Comparison of ENCODE assay signal across 25 cellular contexts in the genomic region with DNA sequence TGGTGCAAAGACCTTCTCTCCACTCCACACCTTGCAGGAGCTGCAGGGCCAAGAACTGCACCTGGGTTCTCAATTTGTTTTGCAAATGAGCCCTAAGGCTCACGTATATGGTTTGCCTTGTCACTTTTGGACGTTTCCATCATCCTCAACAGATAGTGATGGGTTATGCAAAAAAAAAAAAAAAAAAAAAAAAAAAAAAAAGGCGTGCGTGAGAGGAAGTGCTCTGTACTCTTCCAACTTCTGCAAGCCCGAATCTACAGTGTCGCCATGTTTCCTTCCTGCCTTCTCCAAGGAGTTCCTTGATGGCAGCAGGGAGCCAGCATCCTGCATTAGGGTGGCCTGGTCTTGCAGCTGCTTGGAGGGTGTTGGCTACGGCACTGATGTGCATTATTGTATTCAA. TPM values are rescaled to one million over a fixed set of nuclear protein-coding genes. Genes with fewer than 3 reads are reported as not detected.
DNase-seq lines count a peak whose midpoint lies in the region; FAIRE-seq and TF ChIP-seq lines count a peak whose summit lies in the region.
"Had no signal": no experiment of that assay in that cellular context is flagged by ENCODE, and none has a peak within 500 bp of the region (broad histone marks: within the 10 kb centered on the region; RNA-seq: fewer than 3 reads in every experiment).

No MANE protein-coding gene starts in this region.

- intact Hi-C loops in activated CD4-positive, alpha-beta T cell treated with anti-CD3 and anti-CD28 coated beads, Interleukin-2, amount 10 ng/mL, durations not matched to agents 24 days and 14 days (cut with micrococcal nuclease) = loop anchor here (10.0 kb wide), 1 partner anchor 213 kb away; no protein-coding TSS in a partner anchor

- H3K27ac ChIP-seq in neutrophil = no peak overlapping the region
- H3K27ac ChIP-seq: 22Rv1, HL-60, Peyer's patch, SK-N-MC had no signal

- H3K4me1 ChIP-seq in neutrophil (ENCODE audit: control insufficient read depth in 1 of 2, insufficient read depth in 1 of 2, low read depth in 1 of 2, low read length in 1 of 2) = peaks cover 87 to 90% of the 10 kb centered on the region in 2 experiments

- no peaks in the 10 kb centered on the region for H3K9me3 ChIP-seq in neutrophil
- H3K9me3 ChIP-seq: Peyer's patch had no signal

- H3K27me3 Mint-ChIP-seq in T-helper 2 cell treated with Interferon-gamma antibody and Interleukin-4, amounts not matched to agents 5 μg/mL and 100 μg/mL, for 36 hours (ENCODE audit: low read depth) = peaks cover 53% of the 10 kb centered on the region
- H3K27me3 Mint-ChIP-seq in activated CD4-positive, alpha-beta T cell treated with anti-CD3 and anti-CD28 coated beads, Interleukin-2, amount 10 ng/mL, durations not matched to agents 24 days and 14 days = peaks cover 57% of the 10 kb centered on the region

- peaks cover 5% of the 10 kb centered on the region for H3K4me1 Mint-ChIP-seq in T-helper 2 cell treated with Interferon-gamma antibody and Interleukin-4, amounts not matched to agents 5 μg/mL and 100 μg/mL, for 36 hours (ENCODE audit: low read depth)
- H3K4me1 Mint-ChIP-seq in activated CD4-positive, alpha-beta T cell treated with anti-CD3 and anti-CD28 coated beads, Interleukin-2, amount 10 ng/mL, durations not matched to agents 24 days and 14 days = peaks cover 10% of the 10 kb centered on the region

- peak overlapping the region; percentile 12 for H3K4me3 Mint-ChIP-seq in T-helper 2 cell treated with Interferon-gamma antibody and Interleukin-4, amounts not matched to agents 5 μg/mL and 100 μg/mL, for 36 hours
- H3K4me3 Mint-ChIP-seq in activated CD4-positive, alpha-beta T cell treated with anti-CD3 and anti-CD28 coated beads, Interleukin-2, amount 10 ng/mL, durations not matched to agents 24 days and 14 days = no peak overlapping the region

- no peak for TF ChIP-seq CTCF in bronchial epithelial cell (IDR thresholded peaks at IDR 0.05; ENCODE audit: insufficient read depth, low read length, severe bottlenecking)
- TF ChIP-seq CTCF in neutrophil (IDR thresholded peaks at IDR 0.05) = no peak

- H3K27me3 ChIP-seq in bronchial epithelial cell (ENCODE audit: control insufficient read depth, insufficient read depth, low read length) (peaks cover 24% of the 10 kb centered on the region), neutrophil (peaks cover 47% of the 10 kb centered on the region)

- H3K27ac Mint-ChIP-seq in T-helper 2 cell treated with Interferon-gamma antibody and Interleukin-4, amounts not matched to agents 5 μg/mL and 100 μg/mL, for 36 hours = no peak overlapping the region
- no peak overlapping the region for H3K27ac Mint-ChIP-seq in activated CD4-positive, alpha-beta T cell treated with anti-CD3 and anti-CD28 coated beads, Interleukin-2, amount 10 ng/mL, durations not matched to agents 24 days and 14 days
- H3K27ac Mint-ChIP-seq: CD4-positive, CD25-positive, alpha-beta regulatory T cell had no signal

- no peak for DNase-seq in T-helper 2 cell treated with Interferon-gamma antibody and Interleukin-4, amounts not matched to agents 5 μg/mL and 100 μg/mL, for 36 hours (ENCODE audit: low spot score)
- DNase-seq in T-helper 2 cell = no peak
- peak; percentile 97 for DNase-seq in NCI-H526 (lab: John Stamatoyannopoulos, UW)
- DNase-seq in bronchial epithelial cell (ENCODE audit: low read depth) = no peak
- no peak for DNase-seq in HUDEP-2 (lab: John Stamatoyannopoulos, UW; ENCODE audit: unreplicated experiment in 76 of 76)
- DNase-seq in nucleus accumbens (lab: John Stamatoyannopoulos, UW) = no peak
- no peak for DNase-seq in activated CD4-positive, alpha-beta T cell treated with anti-CD3 and anti-CD28 coated beads, Interleukin-2, amount 10 ng/mL, durations not matched to agents 24 days and 14 days
- DNase-seq: CD4-positive, CD25-positive, alpha-beta regulatory T cell; COR-L47; DMS79; EL; GDM1; NCI-H1092 treated with DMSO at 0.1 percent for 48 hours; NCI-H1436; NCI-H187 treated with DMSO at 0.1 percent for 48 hours; NCI-H446; NCI-H524 treated with DMSO at 0.1 percent for 48 hours; OCI-M1; Peyer's patch; SIG-M5 had no signal

- H3K4me3 ChIP-seq in bronchial epithelial cell (ENCODE audit: low read depth, low read length) (no peak overlapping the region), neutrophil (ENCODE audit: low read depth in 1 of 2, low read length in 1 of 2) (peak overlapping the region; percentile 13 to 21)
- H3K4me3 ChIP-seq: Peyer's patch, SK-N-MC had no signal

- peaks cover 4% of the 10 kb centered on the region for H3K36me3 Mint-ChIP-seq in T-helper 2 cell treated with Interferon-gamma antibody and Interleukin-4, amounts not matched to agents 5 μg/mL and 100 μg/mL, for 36 hours (ENCODE audit: low read depth)
- H3K36me3 Mint-ChIP-seq in activated CD4-positive, alpha-beta T cell treated with anti-CD3 and anti-CD28 coated beads, Interleukin-2, amount 10 ng/mL, durations not matched to agents 24 days and 14 days (ENCODE audit: low read depth) = no peaks in the 10 kb centered on the region
- H3K36me3 Mint-ChIP-seq: CD4-positive, CD25-positive, alpha-beta regulatory T cell had no signal

- no peaks in the 10 kb centered on the region for H3K9me3 Mint-ChIP-seq in T-helper 2 cell treated with Interferon-gamma antibody and Interleukin-4, amounts not matched to agents 5 μg/mL and 100 μg/mL, for 36 hours
- no peaks in the 10 kb centered on the region for H3K9me3 Mint-ChIP-seq in activated CD4-positive, alpha-beta T cell treated with anti-CD3 and anti-CD28 coated beads, Interleukin-2, amount 10 ng/mL, durations not matched to agents 24 days and 14 days

- FAIRE-seq in bronchial epithelial cell (lab: Jason Lieb, UNC) = peak; percentile 68
- FAIRE-seq: GM12891 had no signal

- H3K36me3 ChIP-seq in bronchial epithelial cell (ENCODE audit: control insufficient read depth, insufficient read depth, low read length) (no peaks in the 10 kb centered on the region), neutrophil (no peaks in the 10 kb centered on the region)
- H3K36me3 ChIP-seq: Peyer's patch had no signal

RNA-seq across cellular contexts. Expression of gene INHBB, which starts 4.0 kb away (rescaled TPM):
- total RNA-seq in bronchial epithelial cell = 0.53 and 2.3 TPM in 2 replicates
- not detected in 2 replicates for total RNA-seq in activated CD4-positive, alpha-beta T cell treated with anti-CD3 and anti-CD28 coated beads, Interleukin-2, amount 10 ng/mL, durations not matched to agents 24 days and 14 days
- total RNA-seq: CD4-positive, CD25-positive, alpha-beta regulatory T cell had no signal

Comparison
In these comparisons a context has a peak if more than half of its experiments do, and no peak if none do; other contexts are left out.
1. DNase-seq: peak in NCI-H526 (2 of 2); none in T-helper 2 cell treated with Interferon-gamma antibody and Interleukin-4, amounts not matched to agents 5 μg/mL and 100 μg/mL, for 36 hours (single experiment), T-helper 2 cell (0 of 5), bronchial epithelial cell (single experiment), HUDEP-2 (0 of 76), nucleus accumbens (0 of 56) and activated CD4-positive, alpha-beta T cell treated with anti-CD3 and anti-CD28 coated beads, Interleukin-2, amount 10 ng/mL, durations not matched to agents 24 days and 14 days (single experiment).